In the genomic region with DNA sequence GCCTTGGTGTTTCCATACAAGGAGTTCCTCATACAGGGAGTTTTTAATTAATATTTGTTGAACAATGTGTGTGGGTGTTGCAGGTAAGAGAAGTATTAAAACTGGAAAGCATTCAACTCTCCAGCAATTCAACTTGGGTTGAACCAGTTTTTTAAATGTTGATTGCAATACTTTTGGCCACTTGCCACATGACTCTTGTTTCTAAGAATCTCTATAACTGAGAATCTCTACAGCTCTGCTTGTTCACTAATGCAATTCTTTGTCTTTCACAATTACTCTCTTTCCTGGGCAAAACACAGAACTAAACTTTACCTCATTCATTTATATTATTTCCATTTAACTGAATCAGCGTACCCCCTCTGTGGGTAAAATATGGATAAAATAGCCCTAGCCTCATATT, we compare ENCODE assay signal across 12 cellular contexts.
DNase-seq lines count a peak whose midpoint lies in the region; ATAC-seq and TF ChIP-seq lines count a peak whose summit lies in the region.
"Had no signal": no experiment of that assay in that cellular context is flagged by ENCODE, and none has a peak within 500 bp of the region (broad histone marks: within the 10 kb centered on the region; RNA-seq: fewer than 3 reads in every experiment).

No MANE protein-coding gene starts in this region.

- no peak for TF ChIP-seq CTCF in omental fat pad (IDR thresholded peaks at IDR 0.05)

- DNase-seq in GF-D8 (lab: John Stamatoyannopoulos, UW) (peak; percentile 66), NCI-H1105 treated with DMSO at 0.1 percent for 48 hours (lab: John Stamatoyannopoulos, UW) (peak; percentile 39), dedifferentiated amniotic fluid mesenchymal stem cell (ENCODE audit: extremely low spot score) (peak; percentile 58), omental fat pad (ENCODE audit: low spot score) (no peak), SW 1271 (lab: John Stamatoyannopoulos, UW) (no peak), ecto neural progenitor cell (ENCODE audit: low spot score) (no peak)
- no peak for DNase-seq in activated CD8-positive, alpha-beta memory T cell treated with anti-CD3 and anti-CD28 coated beads, Interleukin-2, amount 50 U/mL, for 4 hours
- DNase-seq: activated naive CD8-positive, alpha-beta T cell treated with anti-CD3 and anti-CD28 coated beads, Interleukin-2, amount 10 ng/mL, durations not matched to agents 7 days and 5 days; effector CD8-positive, alpha-beta T cell; H7; NCI-H2029 treated with DMSO at 0.1 percent for 48 hours; T-helper 2 cell had no signal

- peak; percentile 77 for ATAC-seq in omental fat pad (ENCODE audit: low FRiP score)

Comparison
In these comparisons a context has a peak if more than half of its experiments do, and no peak if none do; other contexts are left out.
1. DNase-seq: peak in GF-D8 (single experiment), NCI-H1105 treated with DMSO at 0.1 percent for 48 hours (single experiment) and dedifferentiated amniotic fluid mesenchymal stem cell (single experiment); none in omental fat pad (single experiment), SW 1271 (0 of 2), activated CD8-positive, alpha-beta memory T cell treated with anti-CD3 and anti-CD28 coated beads, Interleukin-2, amount 50 U/mL, for 4 hours (single experiment) and ecto neural progenitor cell (single experiment).